27 cellular contexts compared by ENCODE assay signal in genomic region chr2:19548116-19548515, GRCh38.
"Had no signal": no experiment of that assay in that cellular context is flagged by ENCODE, and none has a peak within 500 bp of the region (broad histone marks: within the 10 kb centered on the region; RNA-seq: fewer than 3 reads in every experiment).

No MANE protein-coding gene starts in this region.

- H3K4me1 Mint-ChIP-seq: immature natural killer cell, naive B cell had no signal

- H3K9me3 ChIP-seq: colonic mucosa, esophagus squamous epithelium, heart right ventricle, lower lobe of right lung, neutrophil, right lobe of liver, testis, tibial artery had no signal

- H2AFZ ChIP-seq: parathyroid adenoma had no signal

- H3K9me3 Mint-ChIP-seq: dendritic cell treated with granulocyte-macrophage colony-stimulating factor and Interleukin-4, amounts not matched to agents 40 ng/mL and 50 ng/mL, for 4 days; type B pancreatic cell had no signal

- H3K4me3 Mint-ChIP-seq: dendritic cell treated with granulocyte-macrophage colony-stimulating factor and Interleukin-4, amounts not matched to agents 40 ng/mL and 50 ng/mL, for 4 days; immature natural killer cell; type B pancreatic cell had no signal

- H3K27ac ChIP-seq: colonic mucosa, esophagus squamous epithelium, heart right ventricle, lower lobe of right lung, neutrophil, parathyroid adenoma, right lobe of liver, testis, tibial artery had no signal

- H3K36me3 ChIP-seq: colonic mucosa, esophagus squamous epithelium, heart right ventricle, lower lobe of right lung, neutrophil, right lobe of liver, tibial artery had no signal

- H3K27ac Mint-ChIP-seq: dendritic cell treated with granulocyte-macrophage colony-stimulating factor and Interleukin-4, amounts not matched to agents 40 ng/mL and 50 ng/mL, for 4 days; immature natural killer cell; naive B cell; progenitor cell of endocrine pancreas; type B pancreatic cell had no signal

- H3K36me3 Mint-ChIP-seq: immature natural killer cell, naive B cell, type B pancreatic cell had no signal

- H3K27me3 Mint-ChIP-seq: dendritic cell treated with granulocyte-macrophage colony-stimulating factor and Interleukin-4, amounts not matched to agents 40 ng/mL and 50 ng/mL, for 4 days had no signal

- H3K4me3 ChIP-seq: colonic mucosa, esophagus squamous epithelium, heart right ventricle, lower lobe of right lung, right lobe of liver, testis, tibial artery had no signal

- DNase-seq: central memory CD4-positive, alpha-beta T cell; colonic mucosa; effector memory CD4-positive, alpha-beta T cell; esophagus squamous epithelium; foreskin melanocyte; glutamatergic neuron; heart right ventricle; hippocampal formation; immature natural killer cell; islet precursor cell; kidney glomerular epithelial cell; left ventricle myocardium superior; lower lobe of right lung; naive B cell; right lobe of liver; small intestine; stimulated activated CD4-positive, alpha-beta T cell treated with anti-CD3 and anti-CD28 coated beads, Interleukin-15, amount 100 ng/mL, for 24 hours; stimulated activated CD4-positive, alpha-beta T cell treated with anti-CD3 and anti-CD28 coated beads, Interleukin-2, amount 100 ng/mL, for 48 hours; stimulated activated naive CD4-positive, alpha-beta T cell; substantia nigra; testis; tibial artery had no signal

- H3K4me1 ChIP-seq: colonic mucosa, esophagus squamous epithelium, lower lobe of right lung, parathyroid adenoma, right lobe of liver, testis had no signal

- H3K79me2 ChIP-seq: parathyroid adenoma had no signal

- H3K27me3 ChIP-seq: colonic mucosa, esophagus squamous epithelium, heart right ventricle, neutrophil, right lobe of liver, testis, tibial artery had no signal

- ATAC-seq: heart right ventricle, left ventricle myocardium superior, right lobe of liver had no signal
